In the genomic region with DNA sequence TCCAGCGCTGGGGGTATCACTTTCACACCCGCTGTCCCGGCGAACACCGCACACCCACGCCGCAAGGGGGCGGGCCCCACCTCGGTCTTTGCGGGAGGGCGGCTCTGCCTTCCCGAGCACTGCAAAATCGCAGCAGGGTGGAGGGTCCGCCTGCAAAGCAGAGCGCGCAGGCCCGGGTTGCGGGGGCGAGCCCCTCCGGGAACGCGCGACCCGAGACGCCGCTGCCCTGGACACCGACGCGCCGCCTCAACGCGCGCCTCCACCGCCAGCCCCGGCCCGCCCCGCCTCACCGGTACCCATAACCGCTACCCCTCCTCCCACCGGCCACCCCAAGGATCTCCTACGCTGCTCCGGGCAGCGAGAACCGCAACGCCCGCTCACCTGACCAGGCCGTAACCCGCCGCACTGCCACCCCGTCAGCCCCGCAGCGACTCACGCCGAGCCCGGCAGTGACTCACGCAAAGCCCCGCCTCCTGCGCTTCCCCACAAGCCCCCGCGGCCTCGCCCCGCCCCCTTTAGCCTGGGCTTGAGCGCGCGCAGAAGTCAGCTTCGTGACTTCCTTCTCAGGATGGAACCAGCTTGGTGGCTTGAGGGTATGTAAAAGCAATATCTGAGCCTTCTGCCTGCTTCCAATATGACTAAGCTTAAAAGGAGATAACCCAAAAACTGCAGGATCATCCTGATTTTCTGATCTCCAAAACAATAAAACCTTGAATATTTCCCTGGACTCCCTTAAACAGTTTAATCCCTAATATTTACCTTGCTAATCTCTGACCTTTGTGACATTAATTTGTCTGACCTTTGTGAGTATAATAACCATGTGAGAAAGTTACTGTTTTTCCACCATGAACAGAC, we compare ENCODE assay signal across 8 cellular contexts. TPM values are rescaled to one million over a fixed set of nuclear protein-coding genes. Genes with fewer than 3 reads are reported as not detected.
DNase-seq lines count a peak whose midpoint lies in the region; ATAC-seq and TF ChIP-seq lines count a peak whose summit lies in the region.

A gene with protein sequence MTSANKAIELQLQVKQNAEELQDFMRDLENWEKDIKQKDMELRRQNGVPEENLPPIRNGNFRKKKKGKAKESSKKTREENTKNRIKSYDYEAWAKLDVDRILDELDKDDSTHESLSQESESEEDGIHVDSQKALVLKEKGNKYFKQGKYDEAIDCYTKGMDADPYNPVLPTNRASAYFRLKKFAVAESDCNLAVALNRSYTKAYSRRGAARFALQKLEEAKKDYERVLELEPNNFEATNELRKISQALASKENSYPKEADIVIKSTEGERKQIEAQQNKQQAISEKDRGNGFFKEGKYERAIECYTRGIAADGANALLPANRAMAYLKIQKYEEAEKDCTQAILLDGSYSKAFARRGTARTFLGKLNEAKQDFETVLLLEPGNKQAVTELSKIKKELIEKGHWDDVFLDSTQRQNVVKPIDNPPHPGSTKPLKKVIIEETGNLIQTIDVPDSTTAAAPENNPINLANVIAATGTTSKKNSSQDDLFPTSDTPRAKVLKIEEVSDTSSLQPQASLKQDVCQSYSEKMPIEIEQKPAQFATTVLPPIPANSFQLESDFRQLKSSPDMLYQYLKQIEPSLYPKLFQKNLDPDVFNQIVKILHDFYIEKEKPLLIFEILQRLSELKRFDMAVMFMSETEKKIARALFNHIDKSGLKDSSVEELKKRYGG (minus strand): TSS at position 460 of the 855 bp plus-strand sequence. CDS start 3,190 bp downstream, outside the sequence.

- peak within 1 kb of the TSS; percentile 31 for H3K27ac Mint-ChIP-seq in neural progenitor cell

- no peaks in the 10 kb centered on the region for H3K27me3 Mint-ChIP-seq in neural progenitor cell (ENCODE audit: insufficient read depth, low read depth)

- no peaks in the 10 kb centered on the region for H4K20me1 ChIP-seq in MM.1S (ENCODE audit: insufficient read depth, low read length)
- H4K20me1 ChIP-seq in neural progenitor cell (ENCODE audit: low read depth) = peaks cover 2% of the 10 kb centered on the region

- peaks cover 6% of the 10 kb centered on the region for H3K36me3 ChIP-seq in HAP-1 (replicated peaks)
- H3K36me3 ChIP-seq in MM.1S (replicated peaks; ENCODE audit: insufficient read depth, low read length) = 0 out of 2 replicates have a peak, but pooled peaks cover 7% of the 10 kb centered on the region
- H3K36me3 ChIP-seq in SJCRH30 = peaks cover 10% of the 10 kb centered on the region
- peaks cover 7% of the 10 kb centered on the region for H3K36me3 ChIP-seq in neural progenitor cell

- H3K4me2 ChIP-seq in MM.1S (ENCODE audit: low read depth, low read length) (peak within 1 kb of the TSS; percentile 74), neural progenitor cell (peak within 1 kb of the TSS; percentile 93)

- H3K9me3 ChIP-seq in HAP-1 (no peaks in the 10 kb centered on the region), MM.1S (replicated peaks; ENCODE audit: insufficient read depth, low read length) (no peaks in the 10 kb centered on the region), SJCRH30 (replicated peaks) (no peaks in the 10 kb centered on the region), neural progenitor cell (ENCODE audit: low read depth) (no peaks in the 10 kb centered on the region)

- no peaks in the 10 kb centered on the region for H3K9me2 ChIP-seq in MM.1S (replicated peaks; ENCODE audit: insufficient read depth, low read length)

- H3K4me3 ChIP-seq in HAP-1 (peak within 1 kb of the TSS; percentile 69), MM.1S (ENCODE audit: low read length) (peak within 1 kb of the TSS; percentile 85), SJCRH30 (peak within 1 kb of the TSS; percentile 81), neural progenitor cell (peak within 1 kb of the TSS; percentile 81)

- H3K4me1 Mint-ChIP-seq in neural progenitor cell = peaks cover 24% of the 10 kb centered on the region

- peak within 1 kb of the TSS; percentile 86 for H3K4me3 Mint-ChIP-seq in neural progenitor cell

- H3F3A ChIP-seq in MM.1S (ENCODE audit: insufficient read depth, low read length) (peaks cover 14% of the 10 kb centered on the region), neural progenitor cell (ENCODE audit: low read depth) (peaks cover 4% of the 10 kb centered on the region)

- H2AFZ ChIP-seq in MM.1S (ENCODE audit: low read length) (peak within 1 kb of the TSS; percentile 76), neural progenitor cell (replicated peaks) (peak within 1 kb of the TSS; percentile 89)

- H3K36me3 Mint-ChIP-seq in neural progenitor cell = peaks cover 2% of the 10 kb centered on the region

- H3K79me2 ChIP-seq in MM.1S (ENCODE audit: low read length) (peaks cover 59% of the 10 kb centered on the region), neural progenitor cell (ENCODE audit: low read depth) (peaks cover 54% of the 10 kb centered on the region)

- H3K9me3 Mint-ChIP-seq in neural progenitor cell = no peaks in the 10 kb centered on the region

- in situ Hi-C loops in G401 (cut with HindIII; ENCODE audit: low sequenced_read_pairs) = no loop called here
- in situ Hi-C loops in HAP-1 (cut with MboI; ENCODE audit: low sequenced_read_pairs) = no loop called here

- no peaks in the 10 kb centered on the region for H3K27me3 ChIP-seq in HAP-1 (ENCODE audit: low read depth)
- H3K27me3 ChIP-seq in MM.1S (replicated peaks; ENCODE audit: insufficient read depth, low read length) = no peaks in the 10 kb centered on the region
- no peaks in the 10 kb centered on the region for H3K27me3 ChIP-seq in SJCRH30
- no peaks in the 10 kb centered on the region for H3K27me3 ChIP-seq in foreskin keratinocyte
- H3K27me3 ChIP-seq in neural progenitor cell = no peaks in the 10 kb centered on the region

- H3K9ac ChIP-seq in MM.1S (ENCODE audit: low read length) (peak within 1 kb of the TSS; percentile 89), neural progenitor cell (peak within 1 kb of the TSS; percentile 41)

- TF ChIP-seq CTCF in MM.1S (IDR thresholded peaks at IDR 0.05; ENCODE audit: low read length) = peak; percentile 56
- TF ChIP-seq CTCF in foreskin keratinocyte (conservative IDR thresholded peaks at IDR 0.05) = peak; percentile 59
- peak; percentile 62 for TF ChIP-seq CTCF in neural progenitor cell (IDR thresholded peaks at IDR 0.05)

- peak within 1 kb of the TSS; percentile 83 for H3K27ac ChIP-seq in MM.1S (ENCODE audit: low read length)
- peak within 1 kb of the TSS; percentile 35 for H3K27ac ChIP-seq in SJCRH30
- H3K27ac ChIP-seq in foreskin keratinocyte = peak within 1 kb of the TSS; percentile 50
- H3K27ac ChIP-seq in neural progenitor cell = no peak within 1 kb of the TSS

- peaks cover 3% of the 10 kb centered on the region for H3K4me1 ChIP-seq in HAP-1
- H3K4me1 ChIP-seq in MM.1S (ENCODE audit: low read length) = peaks cover 17% of the 10 kb centered on the region
- H3K4me1 ChIP-seq in SJCRH30 = no peaks in the 10 kb centered on the region
- H3K4me1 ChIP-seq in foreskin keratinocyte = peaks cover 4% of the 10 kb centered on the region
- peaks cover 4% of the 10 kb centered on the region for H3K4me1 ChIP-seq in neural progenitor cell

- peak; percentile 90 for ATAC-seq in foreskin keratinocyte

- peak; percentile 93 for DNase-seq in G401 (ENCODE audit: low spot score)
- DNase-seq in HAP-1 (ENCODE audit: low spot score in 2 of 2) = peak; percentile 87 to 98
- DNase-seq in MM.1S = peak; percentile 97
- peak; percentile 98 for DNase-seq in SJCRH30
- peak; percentile 95 for DNase-seq in activated gamma-delta T cell treated with anti-CD3 and anti-CD28 coated beads, Interleukin-2, amount 50 U/mL, for 16 hours (ENCODE audit: low read depth)
- peak; percentile 54 to 78 for DNase-seq in foreskin keratinocyte
- DNase-seq in neural progenitor cell (ENCODE audit: low spot score) = peak; percentile 97
- peak; percentile 86 for DNase-seq in stromal cell of bone marrow (ENCODE audit: low read depth)

RNA-seq across cellular contexts. Expression of the gene that starts here (rescaled TPM):
- total RNA-seq in G401 (2014; rRNA removed; shearing (Covaris generic)) = 22.8 and 44.4 TPM in 2 replicates
- 56.4 and 70.0 TPM in 2 replicates for total RNA-seq in SJCRH30 (2014; rRNA removed; shearing (Covaris generic))
- 27.8 and 29.7 TPM in 2 replicates for total RNA-seq in foreskin keratinocyte
- 14.7 and 16.3 TPM in 2 replicates for polyA plus RNA-seq in foreskin keratinocyte
- total RNA-seq in neural progenitor cell (ENCODE audit: low replicate concordance) = 42.7 and 61.9 TPM in 2 replicates
